ENCODE assay signal across 8 cellular contexts in genomic region chr13:21060063-21060826, GRCh38. TPM values are rescaled to one million over a fixed set of nuclear protein-coding genes. Genes with fewer than 3 reads are reported as not detected.
DNase-seq lines count a peak whose midpoint lies in the region; ATAC-seq and TF ChIP-seq lines count a peak whose summit lies in the region.

No MANE protein-coding gene starts in this region.

- H3K4me3 ChIP-seq in left ventricle myocardium inferior (peak overlapping the region; percentile 98), rectal smooth muscle tissue (ENCODE audit: low read length) (peak overlapping the region; percentile 80)

- peak overlapping the region; percentile 24 for H3K9ac ChIP-seq in rectal smooth muscle tissue (ENCODE audit: low read length)

- no peaks in the 10 kb centered on the region for H3K9me3 ChIP-seq in left ventricle myocardium inferior (replicated peaks)

- peaks cover 51% of the 10 kb centered on the region for H3K27me3 Mint-ChIP-seq in activated naive CD4-positive, alpha-beta T cell treated with anti-CD3 and anti-CD28 coated beads, Interleukin-2, amount 10 ng/mL, durations not matched to agents 7 days and 5 days

- no peak overlapping the region for H3K27ac Mint-ChIP-seq in activated naive CD4-positive, alpha-beta T cell treated with anti-CD3 and anti-CD28 coated beads, Interleukin-2, amount 10 ng/mL, durations not matched to agents 7 days and 5 days
- H3K27ac Mint-ChIP-seq in activated naive CD4-positive, alpha-beta T cell treated with anti-CD3 and anti-CD28 coated beads, Interleukin-2, amount 50 U/mL, for 72 hours: no peak overlapping the region

- no peaks in the 10 kb centered on the region for H3K27me3 ChIP-seq in left ventricle myocardium inferior (ENCODE audit: low read depth)
- no peaks in the 10 kb centered on the region for H3K27me3 ChIP-seq in rectal smooth muscle tissue (ENCODE audit: control insufficient read depth, insufficient read depth, low read length)

- no peaks in the 10 kb centered on the region for H3K9me3 Mint-ChIP-seq in activated naive CD4-positive, alpha-beta T cell treated with anti-CD3 and anti-CD28 coated beads, Interleukin-2, amount 10 ng/mL, durations not matched to agents 7 days and 5 days
- no peaks in the 10 kb centered on the region for H3K9me3 Mint-ChIP-seq in activated naive CD4-positive, alpha-beta T cell treated with anti-CD3 and anti-CD28 coated beads, Interleukin-2, amount 50 U/mL, for 72 hours

- no peak for TF ChIP-seq CTCF in left ventricle myocardium inferior (IDR thresholded peaks at IDR 0.05; ENCODE audit: borderline replicate concordance)

- CTCF ChIA-PET in activated naive CD4-positive, alpha-beta T cell treated with anti-CD3 and anti-CD28 coated beads, Interleukin-2, amount 10 ng/mL, durations not matched to agents 7 days and 5 days (lab: Charles Lee): no interaction called here

- H3K4me3 Mint-ChIP-seq in activated naive CD4-positive, alpha-beta T cell treated with anti-CD3 and anti-CD28 coated beads, Interleukin-2, amount 10 ng/mL, durations not matched to agents 7 days and 5 days: peak overlapping the region; percentile 62

- H3K36me3 Mint-ChIP-seq in activated naive CD4-positive, alpha-beta T cell treated with anti-CD3 and anti-CD28 coated beads, Interleukin-2, amount 10 ng/mL, durations not matched to agents 7 days and 5 days: no peaks in the 10 kb centered on the region
- H3K36me3 Mint-ChIP-seq in activated naive CD4-positive, alpha-beta T cell treated with anti-CD3 and anti-CD28 coated beads, Interleukin-2, amount 50 U/mL, for 72 hours: no peaks in the 10 kb centered on the region

- no peak for DNase-seq in activated naive CD4-positive, alpha-beta T cell treated with anti-CD3 and anti-CD28 coated beads, Interleukin-2, amount 10 ng/mL, durations not matched to agents 7 days and 5 days
- no peak for DNase-seq in activated naive CD4-positive, alpha-beta T cell treated with Interleukin-2 at 50 U/mL for 16 hours
- no peak for DNase-seq in activated naive CD4-positive, alpha-beta T cell treated with anti-CD3 and anti-CD28 coated beads, Interleukin-2, amount 50 U/mL, for 72 hours (ENCODE audit: low spot score in 2 of 2)
- DNase-seq in left ventricle myocardium inferior (peak; percentile 63), HPDE6-E6E7 (ENCODE audit: extremely low spot score) (no peak), NCI-H524 (lab: John Stamatoyannopoulos, UW) (no peak)

- intact Hi-C loops in left ventricle myocardium inferior (cut with micrococcal nuclease): no loop called here

- H3K4me1 ChIP-seq in left ventricle myocardium inferior (peaks cover 67% of the 10 kb centered on the region), rectal smooth muscle tissue (ENCODE audit: control insufficient read depth, insufficient read depth, low read length) (peaks cover 19% of the 10 kb centered on the region)

- no peaks in the 10 kb centered on the region for H3K36me3 ChIP-seq in left ventricle myocardium inferior
- H3K36me3 ChIP-seq in rectal smooth muscle tissue (ENCODE audit: control insufficient read depth, insufficient read depth, low read length): no peaks in the 10 kb centered on the region

- peaks cover 3% of the 10 kb centered on the region for H3K4me1 Mint-ChIP-seq in activated naive CD4-positive, alpha-beta T cell treated with anti-CD3 and anti-CD28 coated beads, Interleukin-2, amount 10 ng/mL, durations not matched to agents 7 days and 5 days

- ATAC-seq in HG03159 (IDR thresholded peaks at IDR 0.05; ENCODE audit: unreplicated experiment): peak; percentile 16
- ATAC-seq in activated naive CD4-positive, alpha-beta T cell treated with anti-CD3 and anti-CD28 coated beads, Interleukin-2, amount 50 U/mL, for 72 hours: peak; percentile 8 to 28

- H3K27ac ChIP-seq in left ventricle myocardium inferior (replicated peaks): peak overlapping the region; percentile 100
- H3K27ac ChIP-seq in rectal smooth muscle tissue (ENCODE audit: low read depth, low read length): peak overlapping the region; percentile 99

RNA-seq across cellular contexts. Expression of gene LATS2, which starts 1.1 kb away (rescaled TPM):
- 1 to 10 TPM; 1.7 to 8.4 TPM for total RNA-seq in activated naive CD4-positive, alpha-beta T cell treated with anti-CD3 and anti-CD28 coated beads, Interleukin-2, amount 50 U/mL, for 72 hours
- total RNA-seq in left ventricle myocardium inferior: 20.2 TPM
